ENCODE assay signal across 8 cellular contexts in the genomic region with DNA sequence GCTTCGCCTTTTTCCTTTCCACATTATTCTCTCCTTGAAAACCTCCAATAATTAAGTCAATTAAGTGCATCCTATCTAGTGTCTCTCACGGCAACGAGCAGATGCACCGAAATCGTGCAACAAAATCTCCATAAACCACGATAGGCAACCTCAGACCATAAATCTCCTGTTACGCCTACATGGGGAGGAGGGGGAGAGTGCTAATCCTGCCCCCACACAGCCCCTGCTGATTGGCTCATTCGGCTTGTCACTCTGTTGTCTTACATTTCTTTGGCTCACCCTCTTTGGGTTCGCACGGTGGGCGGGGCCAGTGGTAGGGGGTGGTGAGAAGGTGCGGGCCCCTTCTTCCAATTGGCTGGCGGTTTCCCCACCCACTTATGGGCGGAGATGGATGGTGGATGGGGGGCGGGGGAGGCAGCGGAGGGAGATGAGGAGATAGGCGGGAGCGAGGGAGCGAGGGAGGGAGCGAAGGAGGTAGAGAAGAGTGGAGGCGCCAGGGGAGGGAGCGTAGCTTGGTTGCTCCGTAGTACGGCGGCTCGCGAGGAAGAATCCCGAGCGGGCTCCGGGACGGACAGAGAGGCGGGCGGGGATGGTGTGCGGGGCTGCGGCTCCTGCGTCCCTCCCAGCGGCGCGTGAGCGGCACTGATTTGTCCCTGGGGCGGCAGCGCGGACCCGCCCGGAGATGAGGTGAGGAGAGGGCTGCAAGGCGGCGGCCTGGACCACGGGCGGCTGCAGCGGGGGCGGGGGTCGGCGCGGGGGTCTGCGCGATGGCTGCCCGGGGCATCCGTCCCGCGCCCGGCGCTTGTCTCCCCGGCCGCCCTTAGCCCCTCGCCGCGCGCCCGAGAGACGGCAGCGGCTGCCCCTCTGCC. TPM values are rescaled to one million over a fixed set of nuclear protein-coding genes. Genes with fewer than 3 reads are reported as not detected.
DNase-seq lines count a peak whose midpoint lies in the region; ATAC-seq and TF ChIP-seq lines count a peak whose summit lies in the region.

ITSN1 (plus strand) TSS at position 475 of the 869 bp plus-strand sequence. CDS start 76,328 bp downstream, outside the sequence.

- peaks cover 2% of the 10 kb centered on the region for H3K9me3 Mint-ChIP-seq in dendritic cell treated with granulocyte-macrophage colony-stimulating factor and Interleukin-4, amounts not matched to agents 40 ng/mL and 50 ng/mL, for 4 days

- H3K27me3 Mint-ChIP-seq in dendritic cell treated with granulocyte-macrophage colony-stimulating factor and Interleukin-4, amounts not matched to agents 40 ng/mL and 50 ng/mL, for 4 days: no peaks in the 10 kb centered on the region

- H3K36me3 ChIP-seq in BLaER1: peaks cover 16% of the 10 kb centered on the region; the same call in 1 of the 2 replicates
- H3K36me3 ChIP-seq in left lung: no peaks in the 10 kb centered on the region

- H3K4me2 ChIP-seq in BLaER1: peak within 1 kb of the TSS; percentile 95

- intact Hi-C loops in dendritic cell treated with granulocyte-macrophage colony-stimulating factor and Interleukin-4, amounts not matched to agents 40 ng/mL and 50 ng/mL, for 4 days (cut with micrococcal nuclease): loop anchor here (2.0 to 5.0 kb wide), 3 partner anchors 15 to 260 kb away; no protein-coding TSS in a partner anchor
- intact Hi-C loops in left lung (cut with DNase I): loop anchor here in 1 of 2 donors (10.0 kb wide), 1 partner anchor 263 kb away; no protein-coding TSS in a partner anchor

- peak within 1 kb of the TSS; percentile 76 for H3K27ac ChIP-seq in BLaER1
- peak within 1 kb of the TSS; percentile 91 for H3K27ac ChIP-seq in left lung

- DNase-seq in NCI-H748 (lab: John Stamatoyannopoulos, UW; ENCODE audit: unreplicated experiment) (peak; percentile 98), left lung (peak; percentile 99 to 100)
- DNase-seq in activated CD4-positive, alpha-beta T cell treated with anti-CD3 and anti-CD28 coated beads, Interleukin-2, amount 50 U/mL, for 4 hours: peak; percentile 100
- peak; percentile 100 for DNase-seq in stimulated activated CD4-positive, alpha-beta T cell treated with anti-CD3 and anti-CD28 coated beads, Interleukin-2, amount 100 ng/mL, for 4 hours (ENCODE audit: low read depth)

- peak within 1 kb of the TSS; percentile 90 for H3K4me3 ChIP-seq in BLaER1
- H3K4me3 ChIP-seq in left lung: peak within 1 kb of the TSS; percentile 82 to 97

- ATAC-seq in GM19395 (IDR thresholded peaks at IDR 0.05; ENCODE audit: unreplicated experiment) (peak; percentile 90), HG03558 (IDR thresholded peaks at IDR 0.05; ENCODE audit: extremely low read depth, unreplicated experiment) (peak; percentile 52), left lung (peak; percentile 92)

- peaks cover 32% of the 10 kb centered on the region for H3K36me3 Mint-ChIP-seq in dendritic cell treated with granulocyte-macrophage colony-stimulating factor and Interleukin-4, amounts not matched to agents 40 ng/mL and 50 ng/mL, for 4 days (ENCODE audit: low read depth)

- H4K20me1 ChIP-seq in BLaER1: peaks cover 74% of the 10 kb centered on the region

- H3K4me1 ChIP-seq in BLaER1: peaks cover 20% of the 10 kb centered on the region
- peaks cover 7 to 42% of the 10 kb centered on the region in 2 donors for H3K4me1 ChIP-seq in left lung

- peak within 1 kb of the TSS; percentile 86 for H3K27ac Mint-ChIP-seq in dendritic cell treated with granulocyte-macrophage colony-stimulating factor and Interleukin-4, amounts not matched to agents 40 ng/mL and 50 ng/mL, for 4 days

- peak within 1 kb of the TSS; percentile 84 for H3K9ac ChIP-seq in BLaER1

- H3K4me3 Mint-ChIP-seq in dendritic cell treated with granulocyte-macrophage colony-stimulating factor and Interleukin-4, amounts not matched to agents 40 ng/mL and 50 ng/mL, for 4 days: peak within 1 kb of the TSS; percentile 94

- H3K27me3 ChIP-seq in BLaER1 (peaks cover 35% of the 10 kb centered on the region), left lung (peaks cover 0 to 11% of the 10 kb centered on the region in 2 donors)

- H3K9me3 ChIP-seq in BLaER1: no peaks in the 10 kb centered on the region
- H3K9me3 ChIP-seq in left lung: no peaks in the 10 kb centered on the region

- H3K4me1 Mint-ChIP-seq in dendritic cell treated with granulocyte-macrophage colony-stimulating factor and Interleukin-4, amounts not matched to agents 40 ng/mL and 50 ng/mL, for 4 days (ENCODE audit: low read depth): peaks cover 26% of the 10 kb centered on the region

- no peak for TF ChIP-seq CTCF in left lung (IDR thresholded peaks at IDR 0.05)

RNA-seq across cellular contexts. Expression of gene ITSN1, which starts in this region (rescaled TPM):
- total RNA-seq in left lung: 10 to 100 TPM; 38.9 to 44.5 TPM

Comparison
In these comparisons a context has a peak if more than half of its experiments do, and no peak if none do; other contexts are left out.
1. Peak in every context shown above with its lines: DNase-seq, ATAC-seq, H3K4me3 ChIP-seq and H3K27ac ChIP-seq.